8 cellular contexts compared by ENCODE assay signal in genomic region chr1:247373721-247374141, GRCh38. TPM values are rescaled to one million over a fixed set of nuclear protein-coding genes. Genes with fewer than 3 reads are reported as not detected.
DNase-seq lines count a peak whose midpoint lies in the region; ATAC-seq lines count a peak whose summit lies in the region.
"Had no signal": no experiment of that assay in that cellular context is flagged by ENCODE, and none has a peak within 500 bp of the region (broad histone marks: within the 10 kb centered on the region; RNA-seq: fewer than 3 reads in every experiment).

No MANE protein-coding gene starts in this region.

- DNase-seq in LHCN-M2 (ENCODE audit: low read depth), result peak; percentile 33
- DNase-seq in activated CD4-positive, alpha-beta T cell treated with anti-CD3 and anti-CD28 coated beads, Interleukin-2, amount 50 U/mL, for 24 hours (ENCODE audit: low read depth in 1 of 2, low spot score in 1 of 2), result peak; percentile 9 to 42
- peak; percentile 30 to 55 (median 35) for DNase-seq in effector memory CD8-positive, alpha-beta T cell
- peak; percentile 29 for DNase-seq in mucosa of gallbladder (ENCODE audit: low spot score)

- no peak overlapping the region for H3K27ac Mint-ChIP-seq in effector memory CD8-positive, alpha-beta T cell
- H3K27ac Mint-ChIP-seq in stimulated activated memory B cell treated with anti-CD40 and anti-IgM and Interleukin-4, amounts not matched to agents 10 μg/mL and 1 μg/mL and 100 μg/mL, for 72 hours, result no peak overlapping the region
- H3K27ac Mint-ChIP-seq: brain had no signal

- H3K4me1 Mint-ChIP-seq in effector memory CD8-positive, alpha-beta T cell (ENCODE audit: low read depth in 2 of 2), result peaks cover 0 to 4% of the 10 kb centered on the region in 2 donors
- H3K4me1 Mint-ChIP-seq in stimulated activated memory B cell treated with anti-CD40 and anti-IgM and Interleukin-4, amounts not matched to agents 10 μg/mL and 1 μg/mL and 100 μg/mL, for 72 hours, result peaks cover 12% of the 10 kb centered on the region

- peak; percentile 83 for ATAC-seq in GM19372 (IDR thresholded peaks at IDR 0.05; ENCODE audit: low read depth, unreplicated experiment)
- ATAC-seq in effector memory CD8-positive, alpha-beta T cell (replicated peaks), result peak; percentile 78
- peak; percentile 75 for ATAC-seq in stimulated activated memory B cell treated with anti-CD40 and anti-IgM and Interleukin-4, amounts not matched to agents 10 μg/mL and 1 μg/mL and 100 μg/mL, for 72 hours
- ATAC-seq in GM18873 (IDR thresholded peaks at IDR 0.05; ENCODE audit: low FRiP score, unreplicated experiment), result no peak

- peak overlapping the region; percentile 55 to 75 for H3K4me3 Mint-ChIP-seq in effector memory CD8-positive, alpha-beta T cell
- peak overlapping the region; percentile 60 for H3K4me3 Mint-ChIP-seq in stimulated activated memory B cell treated with anti-CD40 and anti-IgM and Interleukin-4, amounts not matched to agents 10 μg/mL and 1 μg/mL and 100 μg/mL, for 72 hours

- no peaks in the 10 kb centered on the region for H3K9me3 Mint-ChIP-seq in effector memory CD8-positive, alpha-beta T cell
- no peaks in the 10 kb centered on the region for H3K9me3 Mint-ChIP-seq in stimulated activated memory B cell treated with anti-CD40 and anti-IgM and Interleukin-4, amounts not matched to agents 10 μg/mL and 1 μg/mL and 100 μg/mL, for 72 hours

- peaks cover 4 to 49% of the 10 kb centered on the region in 2 donors for H3K27me3 Mint-ChIP-seq in effector memory CD8-positive, alpha-beta T cell
- H3K27me3 Mint-ChIP-seq in stimulated activated memory B cell treated with anti-CD40 and anti-IgM and Interleukin-4, amounts not matched to agents 10 μg/mL and 1 μg/mL and 100 μg/mL, for 72 hours, result peaks cover 23% of the 10 kb centered on the region

- H3K36me3 Mint-ChIP-seq in effector memory CD8-positive, alpha-beta T cell (ENCODE audit: insufficient read depth), result no peaks in the 10 kb centered on the region
- no peaks in the 10 kb centered on the region for H3K36me3 Mint-ChIP-seq in stimulated activated memory B cell treated with anti-CD40 and anti-IgM and Interleukin-4, amounts not matched to agents 10 μg/mL and 1 μg/mL and 100 μg/mL, for 72 hours

RNA-seq across cellular contexts. Expression of gene ZNF496, which starts 42.1 kb away (rescaled TPM):
- total RNA-seq in LHCN-M2 (2014; rRNA removed) (26.3 and 36.2 TPM in 2 replicates), mucosa of gallbladder (20.6 TPM)
- 12.0 TPM for polyA plus RNA-seq in LHCN-M2 (2012)

RNA-seq across cellular contexts. Expression of gene NLRP3, which starts 42.2 kb away (rescaled TPM):
- total RNA-seq in LHCN-M2 (2014; rRNA removed) (0.57 and 0.58 TPM in 2 replicates), mucosa of gallbladder (5.6 TPM)
- 0.19 TPM for polyA plus RNA-seq in LHCN-M2 (2012)
